ENCODE assay signal across 12 cellular contexts in the genomic region with DNA sequence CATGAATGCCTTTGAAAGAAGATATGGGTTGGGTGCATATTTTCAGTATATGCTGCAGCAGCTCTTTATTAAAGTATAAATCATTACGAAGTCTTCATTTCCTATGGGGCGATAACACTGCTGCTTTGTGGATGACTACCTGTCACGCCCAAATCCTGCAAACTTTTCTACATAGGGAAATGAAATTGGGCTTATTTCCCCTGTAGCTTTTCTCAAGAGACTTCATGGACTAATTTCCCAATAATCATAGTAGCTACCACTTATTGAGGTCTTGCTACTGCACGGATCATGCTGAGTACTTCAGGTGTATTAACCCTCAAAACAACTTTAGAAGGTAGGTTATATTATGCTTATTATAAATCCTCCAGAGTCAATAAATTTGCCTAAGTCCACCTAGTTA. TPM values are rescaled to one million over a fixed set of nuclear protein-coding genes. Genes with fewer than 3 reads are reported as not detected.
A peak's percentile ranks its signal among the peaks of the same experiment; 100 is the strongest.
DNase-seq lines count a peak whose midpoint lies in the region; ATAC-seq and TF ChIP-seq lines count a peak whose summit lies in the region.
"Had no signal": no experiment of that assay in that cellular context is flagged by ENCODE, and none has a peak within 500 bp of the region (broad histone marks: within the 10 kb centered on the region; RNA-seq: fewer than 3 reads in every experiment).

No MANE protein-coding gene starts in this region.

- H3K27ac ChIP-seq in RWPE2 (ENCODE audit: poor library complexity, severe bottlenecking) (peak overlapping the region; percentile 99), spleen (peak overlapping the region; percentile 22 to 100 (median 100))

- H3K4me1 ChIP-seq in RWPE2 (ENCODE audit: insufficient read depth, poor library complexity, severe bottlenecking) (peaks cover 86% of the 10 kb centered on the region), spleen (peaks cover 83 to 100% (median 100%) of the 10 kb centered on the region in 6 donors)

- TF ChIP-seq CTCF in RWPE2 (IDR thresholded peaks at IDR 0.05; ENCODE audit: poor library complexity, severe bottlenecking): no peak
- no peak for TF ChIP-seq CTCF in spleen (IDR thresholded peaks at IDR 0.05 in 8 of 11, conservative IDR thresholded peaks at IDR 0.05 in 3 of 11)

- 22 to 40% (median 26%) methylated on average over 4 of the region's 4 CpGs for WGBS in spleen, 5 donors

- TF ChIP-seq POLR2A in spleen (IDR thresholded peaks at IDR 0.05): no peak

- H3K4me3 ChIP-seq in RWPE2 (ENCODE audit: severe bottlenecking): no peak overlapping the region
- peak overlapping the region in 1 of 8 donors; percentile 43 for H3K4me3 ChIP-seq in spleen
- H3K4me3 ChIP-seq: lung had no signal

- intact Hi-C loops in dendritic cell treated with granulocyte-macrophage colony-stimulating factor and Interleukin-4, amounts not matched to agents 40 ng/mL and 50 ng/mL, for 4 days (cut with micrococcal nuclease): loop anchor here (5.0 kb wide), 1 partner anchor 33 kb away; no protein-coding TSS in a partner anchor
- intact Hi-C loops in spleen (cut with DNase I; ENCODE audit: low total_unique reads): loop anchor here (10.0 kb wide), 1 partner anchor 50 kb away; no protein-coding TSS in a partner anchor

- DNase-seq in activated T-cell treated with anti-CD3 and anti-CD28 coated beads, Interleukin-2, amount 50 U/mL, for 24 hours: no peak
- no peak for DNase-seq in activated T-cell treated with anti-CD3 and anti-CD28 coated beads, Interleukin-2, amount 50 U/mL, for 1 hour
- DNase-seq in RWPE2 (ENCODE audit: low spot score) (no peak), spleen (no peak), NCI-H748 (lab: John Stamatoyannopoulos, UW; ENCODE audit: unreplicated experiment) (no peak), Ammon's horn (ENCODE audit: low spot score) (no peak), GM19238 (ENCODE audit: insufficient read length, low spot score) (no peak)
- DNase-seq: DMS79, NCI-H2171 treated with DMSO at 0.1 percent for 48 hours had no signal

- H3K9me3 ChIP-seq in RWPE2 (ENCODE audit: severe bottlenecking) (no peaks in the 10 kb centered on the region), spleen (no peaks in the 10 kb centered on the region)
- H3K9me3 ChIP-seq: thoracic aorta had no signal

- peaks cover 96% of the 10 kb centered on the region for H3K4me1 Mint-ChIP-seq in activated T-cell treated with anti-CD3 and anti-CD28 coated beads, Interleukin-2, amount 50 U/mL, for 24 hours (ENCODE audit: low read depth)
- peaks cover 89% of the 10 kb centered on the region for H3K4me1 Mint-ChIP-seq in dendritic cell treated with granulocyte-macrophage colony-stimulating factor and Interleukin-4, amounts not matched to agents 40 ng/mL and 50 ng/mL, for 4 days (ENCODE audit: low read depth)

- peak overlapping the region; percentile 85 for H3K4me3 Mint-ChIP-seq in activated T-cell treated with anti-CD3 and anti-CD28 coated beads, Interleukin-2, amount 50 U/mL, for 24 hours
- H3K4me3 Mint-ChIP-seq in dendritic cell treated with granulocyte-macrophage colony-stimulating factor and Interleukin-4, amounts not matched to agents 40 ng/mL and 50 ng/mL, for 4 days: no peak overlapping the region

- H3K36me3 Mint-ChIP-seq in activated T-cell treated with anti-CD3 and anti-CD28 coated beads, Interleukin-2, amount 50 U/mL, for 24 hours (ENCODE audit: low read depth): peaks cover 88% of the 10 kb centered on the region
- peaks cover 35% of the 10 kb centered on the region for H3K36me3 Mint-ChIP-seq in dendritic cell treated with granulocyte-macrophage colony-stimulating factor and Interleukin-4, amounts not matched to agents 40 ng/mL and 50 ng/mL, for 4 days (ENCODE audit: low read depth)

- no peaks in the 10 kb centered on the region for H3K27me3 ChIP-seq in RWPE2 (ENCODE audit: insufficient read depth, poor library complexity, severe bottlenecking)
- H3K27me3 ChIP-seq in spleen (replicated peaks in 1 of 7): no peaks in the 10 kb centered on the region

- peak overlapping the region; percentile 100 for H3K27ac Mint-ChIP-seq in activated T-cell treated with anti-CD3 and anti-CD28 coated beads, Interleukin-2, amount 50 U/mL, for 24 hours
- H3K27ac Mint-ChIP-seq in dendritic cell treated with granulocyte-macrophage colony-stimulating factor and Interleukin-4, amounts not matched to agents 40 ng/mL and 50 ng/mL, for 4 days: peak overlapping the region; percentile 81

- H3K27me3 Mint-ChIP-seq in activated T-cell treated with anti-CD3 and anti-CD28 coated beads, Interleukin-2, amount 50 U/mL, for 24 hours: no peaks in the 10 kb centered on the region
- no peaks in the 10 kb centered on the region for H3K27me3 Mint-ChIP-seq in dendritic cell treated with granulocyte-macrophage colony-stimulating factor and Interleukin-4, amounts not matched to agents 40 ng/mL and 50 ng/mL, for 4 days

- H3K9me3 Mint-ChIP-seq in activated T-cell treated with anti-CD3 and anti-CD28 coated beads, Interleukin-2, amount 50 U/mL, for 24 hours: no peaks in the 10 kb centered on the region
- H3K9me3 Mint-ChIP-seq in dendritic cell treated with granulocyte-macrophage colony-stimulating factor and Interleukin-4, amounts not matched to agents 40 ng/mL and 50 ng/mL, for 4 days: peaks cover 2% of the 10 kb centered on the region

- peaks cover 54% of the 10 kb centered on the region for H3K36me3 ChIP-seq in RWPE2 (ENCODE audit: low read depth)
- peaks cover 0 to 3% (median 0%) of the 10 kb centered on the region in 6 donors for H3K36me3 ChIP-seq in spleen
- H3K36me3 ChIP-seq: thoracic aorta had no signal

- no peak for ATAC-seq in RWPE2 (ENCODE audit: low read depth)

RNA-seq across cellular contexts. Expression of gene TGFBR2, which starts 8.0 kb away (rescaled TPM):
- total RNA-seq in spleen: 100 to 1,000 TPM; 163 to 322 (median 277) TPM
- 10 to 100 TPM; 18.2 to 45.6 (median 33.7) TPM for polyA plus RNA-seq in spleen
